1 cellular context compared by ENCODE assay signal in the genomic region with DNA sequence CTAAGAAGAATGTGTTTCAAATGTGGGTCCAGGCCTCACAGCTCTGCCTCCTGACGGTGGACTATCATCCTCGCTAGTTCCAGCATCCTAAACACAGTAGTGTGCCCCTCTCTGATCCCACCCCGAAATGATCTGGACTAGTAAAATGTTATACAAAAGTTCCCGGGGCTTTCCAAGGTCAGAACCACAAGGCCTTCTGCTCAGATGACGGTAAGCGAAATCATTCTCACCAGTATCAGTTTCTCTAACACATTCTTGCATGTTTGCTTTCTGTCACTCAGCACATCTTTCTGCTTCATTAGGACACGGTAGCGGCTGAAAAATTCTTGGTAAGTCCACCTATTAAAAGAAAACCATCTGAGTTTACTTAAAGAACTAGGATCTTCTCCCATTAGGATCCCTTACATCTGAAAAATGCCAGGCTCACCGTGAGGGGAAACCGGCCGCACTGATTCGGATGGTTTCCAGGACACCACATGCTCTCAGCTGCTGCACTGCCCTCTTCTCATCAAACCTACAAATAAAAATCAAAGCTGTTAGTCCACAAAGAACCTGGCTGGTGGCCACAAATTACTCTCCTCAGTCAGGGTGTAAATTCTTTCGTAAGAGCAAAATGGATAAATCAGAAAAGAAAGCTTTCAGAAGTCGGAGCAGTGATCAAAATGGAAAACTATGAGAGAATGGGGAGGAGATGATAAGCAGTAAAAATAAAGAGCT.
TF ChIP-seq lines count a peak whose summit lies in the region.

No MANE protein-coding gene starts in this region.

TF ChIP-seq in WTC11, 78 proteins besides CTCF, POLR2A, EP300 and RAD21 (continued from another document):
- no peak for TF ChIP-seq MLX (CRISPR knock-in tag; IDR thresholded peaks at IDR 0.05)
- TF ChIP-seq RORB (CRISPR knock-in tag; IDR thresholded peaks at IDR 0.05), result no peak
- TF ChIP-seq ZNF232 (CRISPR knock-in tag; IDR thresholded peaks at IDR 0.05), result no peak
- no peak for TF ChIP-seq IRF2 (CRISPR knock-in tag; IDR thresholded peaks at IDR 0.05; ENCODE audit: borderline replicate concordance, low read depth)
- TF ChIP-seq, protein P1, sequence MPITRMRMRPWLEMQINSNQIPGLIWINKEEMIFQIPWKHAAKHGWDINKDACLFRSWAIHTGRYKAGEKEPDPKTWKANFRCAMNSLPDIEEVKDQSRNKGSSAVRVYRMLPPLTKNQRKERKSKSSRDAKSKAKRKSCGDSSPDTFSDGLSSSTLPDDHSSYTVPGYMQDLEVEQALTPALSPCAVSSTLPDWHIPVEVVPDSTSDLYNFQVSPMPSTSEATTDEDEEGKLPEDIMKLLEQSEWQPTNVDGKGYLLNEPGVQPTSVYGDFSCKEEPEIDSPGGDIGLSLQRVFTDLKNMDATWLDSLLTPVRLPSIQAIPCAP (CRISPR knock-in tag; IDR thresholded peaks at IDR 0.05), result no peak
- TF ChIP-seq, protein P2, sequence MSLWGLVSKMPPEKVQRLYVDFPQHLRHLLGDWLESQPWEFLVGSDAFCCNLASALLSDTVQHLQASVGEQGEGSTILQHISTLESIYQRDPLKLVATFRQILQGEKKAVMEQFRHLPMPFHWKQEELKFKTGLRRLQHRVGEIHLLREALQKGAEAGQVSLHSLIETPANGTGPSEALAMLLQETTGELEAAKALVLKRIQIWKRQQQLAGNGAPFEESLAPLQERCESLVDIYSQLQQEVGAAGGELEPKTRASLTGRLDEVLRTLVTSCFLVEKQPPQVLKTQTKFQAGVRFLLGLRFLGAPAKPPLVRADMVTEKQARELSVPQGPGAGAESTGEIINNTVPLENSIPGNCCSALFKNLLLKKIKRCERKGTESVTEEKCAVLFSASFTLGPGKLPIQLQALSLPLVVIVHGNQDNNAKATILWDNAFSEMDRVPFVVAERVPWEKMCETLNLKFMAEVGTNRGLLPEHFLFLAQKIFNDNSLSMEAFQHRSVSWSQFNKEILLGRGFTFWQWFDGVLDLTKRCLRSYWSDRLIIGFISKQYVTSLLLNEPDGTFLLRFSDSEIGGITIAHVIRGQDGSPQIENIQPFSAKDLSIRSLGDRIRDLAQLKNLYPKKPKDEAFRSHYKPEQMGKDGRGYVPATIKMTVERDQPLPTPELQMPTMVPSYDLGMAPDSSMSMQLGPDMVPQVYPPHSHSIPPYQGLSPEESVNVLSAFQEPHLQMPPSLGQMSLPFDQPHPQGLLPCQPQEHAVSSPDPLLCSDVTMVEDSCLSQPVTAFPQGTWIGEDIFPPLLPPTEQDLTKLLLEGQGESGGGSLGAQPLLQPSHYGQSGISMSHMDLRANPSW (CRISPR knock-in tag; conservative IDR thresholded peaks at IDR 0.05; ENCODE audit: low read depth), result no peak
- no peak for TF ChIP-seq ZBTB21 (CRISPR knock-in tag; IDR thresholded peaks at IDR 0.05; ENCODE audit: borderline replicate concordance)
- no peak for TF ChIP-seq USF2 (CRISPR knock-in tag; IDR thresholded peaks at IDR 0.05)
- no peak for TF ChIP-seq AFF4 (CRISPR knock-in tag; IDR thresholded peaks at IDR 0.05; ENCODE audit: borderline replicate concordance)
- TF ChIP-seq ATF3 (CRISPR knock-in tag; conservative IDR thresholded peaks at IDR 0.05), result no peak
- TF ChIP-seq TCF7 (CRISPR knock-in tag; IDR thresholded peaks at IDR 0.05; ENCODE audit: low read depth), result no peak
